ENCODE assay signal across 1 cellular context in the genomic region with DNA sequence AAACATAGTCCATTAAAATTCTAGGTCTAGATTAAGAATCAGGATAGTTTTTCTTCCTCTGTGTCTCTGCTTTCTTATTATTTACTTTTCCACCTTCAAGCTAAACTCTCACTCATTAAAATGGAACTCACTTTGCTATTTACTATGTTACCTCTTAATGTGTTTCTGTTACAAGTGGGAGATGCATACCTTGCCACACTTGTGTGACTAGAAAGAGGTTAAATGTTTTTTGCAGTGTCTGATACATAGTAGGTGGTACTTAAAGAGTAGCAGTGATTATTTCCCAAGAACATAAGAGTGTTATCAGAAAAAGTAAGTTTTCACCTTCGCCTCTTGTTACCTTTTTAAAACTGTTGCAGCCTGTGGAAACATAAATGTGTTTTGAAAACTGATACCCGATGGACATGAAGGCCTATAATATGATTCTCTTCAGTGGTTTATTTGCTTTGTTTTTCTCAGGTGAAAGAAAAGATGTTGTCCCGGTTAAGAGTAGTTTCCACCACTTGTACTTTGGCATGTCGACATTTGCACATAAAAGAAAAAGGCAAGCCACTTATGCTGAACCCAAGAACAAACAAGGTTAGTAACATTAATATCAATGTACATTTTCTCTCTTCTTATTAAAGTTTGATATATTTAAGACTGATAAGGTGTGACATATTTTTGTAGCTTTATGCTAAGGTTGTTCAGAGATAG.
TF ChIP-seq lines count a peak whose summit lies in the region.

No MANE protein-coding gene starts in this region.

TF ChIP-seq in WTC11, 78 proteins besides CTCF, POLR2A, EP300 and RAD21 (continued from another document):
- TF ChIP-seq, protein P1, sequence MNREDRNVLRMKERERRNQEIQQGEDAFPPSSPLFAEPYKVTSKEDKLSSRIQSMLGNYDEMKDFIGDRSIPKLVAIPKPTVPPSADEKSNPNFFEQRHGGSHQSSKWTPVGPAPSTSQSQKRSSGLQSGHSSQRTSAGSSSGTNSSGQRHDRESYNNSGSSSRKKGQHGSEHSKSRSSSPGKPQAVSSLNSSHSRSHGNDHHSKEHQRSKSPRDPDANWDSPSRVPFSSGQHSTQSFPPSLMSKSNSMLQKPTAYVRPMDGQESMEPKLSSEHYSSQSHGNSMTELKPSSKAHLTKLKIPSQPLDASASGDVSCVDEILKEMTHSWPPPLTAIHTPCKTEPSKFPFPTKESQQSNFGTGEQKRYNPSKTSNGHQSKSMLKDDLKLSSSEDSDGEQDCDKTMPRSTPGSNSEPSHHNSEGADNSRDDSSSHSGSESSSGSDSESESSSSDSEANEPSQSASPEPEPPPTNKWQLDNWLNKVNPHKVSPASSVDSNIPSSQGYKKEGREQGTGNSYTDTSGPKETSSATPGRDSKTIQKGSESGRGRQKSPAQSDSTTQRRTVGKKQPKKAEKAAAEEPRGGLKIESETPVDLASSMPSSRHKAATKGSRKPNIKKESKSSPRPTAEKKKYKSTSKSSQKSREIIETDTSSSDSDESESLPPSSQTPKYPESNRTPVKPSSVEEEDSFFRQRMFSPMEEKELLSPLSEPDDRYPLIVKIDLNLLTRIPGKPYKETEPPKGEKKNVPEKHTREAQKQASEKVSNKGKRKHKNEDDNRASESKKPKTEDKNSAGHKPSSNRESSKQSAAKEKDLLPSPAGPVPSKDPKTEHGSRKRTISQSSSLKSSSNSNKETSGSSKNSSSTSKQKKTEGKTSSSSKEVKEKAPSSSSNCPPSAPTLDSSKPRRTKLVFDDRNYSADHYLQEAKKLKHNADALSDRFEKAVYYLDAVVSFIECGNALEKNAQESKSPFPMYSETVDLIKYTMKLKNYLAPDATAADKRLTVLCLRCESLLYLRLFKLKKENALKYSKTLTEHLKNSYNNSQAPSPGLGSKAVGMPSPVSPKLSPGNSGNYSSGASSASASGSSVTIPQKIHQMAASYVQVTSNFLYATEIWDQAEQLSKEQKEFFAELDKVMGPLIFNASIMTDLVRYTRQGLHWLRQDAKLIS (CRISPR knock-in tag; IDR thresholded peaks at IDR 0.05; ENCODE audit: borderline replicate concordance), result no peak
